8 cellular contexts compared by ENCODE assay signal in the genomic region with DNA sequence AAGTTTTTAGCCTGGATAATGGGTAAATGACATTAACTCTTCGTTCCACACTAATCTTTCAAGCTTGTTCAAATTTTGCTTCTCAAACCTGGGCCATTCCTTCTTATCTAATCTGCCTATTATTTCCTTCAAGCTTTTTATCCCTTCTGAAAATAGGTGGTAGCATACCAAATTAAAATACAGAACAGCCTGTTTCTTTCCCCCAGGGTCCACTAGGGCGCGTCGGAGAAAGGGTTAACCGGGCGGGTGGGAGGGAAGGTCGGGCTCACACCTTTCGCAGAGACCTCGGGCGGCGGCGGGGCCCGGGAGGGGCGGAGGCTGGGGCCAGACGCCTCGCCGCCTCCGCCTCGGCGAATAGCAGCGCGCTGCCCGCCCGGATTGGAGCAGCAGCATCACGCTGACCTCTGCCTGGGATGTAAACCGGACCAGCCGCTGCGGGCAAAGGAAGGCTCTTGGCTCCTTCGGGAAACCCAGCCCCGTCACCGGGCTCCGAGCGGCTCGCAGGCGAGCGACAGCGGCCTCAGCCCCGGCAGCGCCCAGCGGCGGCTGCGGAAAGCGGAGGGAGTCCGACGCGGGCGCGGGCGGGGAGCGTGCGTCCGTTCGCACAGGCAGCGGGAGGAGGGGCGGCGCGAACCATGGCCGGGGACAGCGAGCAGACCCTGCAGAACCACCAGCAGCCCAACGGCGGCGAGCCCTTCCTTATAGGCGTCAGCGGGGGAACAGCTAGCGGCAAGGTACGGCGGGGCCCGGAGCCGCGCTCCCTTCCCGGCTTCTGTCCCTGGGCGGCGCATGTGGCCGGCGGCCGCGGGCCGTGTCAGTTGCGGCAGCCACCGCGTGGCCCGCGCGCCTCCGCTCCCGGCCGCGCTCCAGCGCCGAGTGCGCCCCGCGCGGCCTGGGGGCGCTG. TPM values are rescaled to one million over a fixed set of nuclear protein-coding genes. Genes with fewer than 3 reads are reported as not detected.
DNase-seq lines count a peak whose midpoint lies in the region; ATAC-seq, FAIRE-seq and TF ChIP-seq lines count a peak whose summit lies in the region.

TSS of gene UCK2 (plus strand) at position 416 of the 904 bp plus-strand sequence. CDS start at position 636, 220 bp downstream.

- in situ Hi-C loops in K562 (cut with MboI), result no loop called here

- under 1% methylated on average over 74 of the region's 95 CpGs for WGBS in K562 (ENCODE audit: insufficient coverage, low coverage, missing lambda C conversion rate)

- ATAC-seq in HG02840 (IDR thresholded peaks at IDR 0.05; ENCODE audit: low FRiP score, unreplicated experiment), result peak; percentile 62
- peak; percentile 88 for ATAC-seq in K562

- H2AFZ ChIP-seq in K562 (ENCODE audit: low read depth, low read length), result peak within 1 kb of the TSS; percentile 90

- H3K9me1 ChIP-seq in K562 (ENCODE audit: control insufficient read depth, insufficient read depth, low read length), result no peaks in the 10 kb centered on the region

- H3K4me3 ChIP-seq in K562, result peak within 1 kb of the TSS; percentile 78
- peak within 1 kb of the TSS; percentile 63 for H3K4me3 ChIP-seq in iPS-15b (ENCODE audit: low read depth, low read length)
- H3K4me3 ChIP-seq in skeletal muscle satellite cell (ENCODE audit: low read length), result peak within 1 kb of the TSS; percentile 88

- TF ChIP-seq RAD21 in K562 (CRISPR knock-in tag; conservative IDR thresholded peaks at IDR 0.05 in 1 of 2, IDR thresholded peaks at IDR 0.05 in 1 of 2), result peak in 1 of 2 experiments; percentile 41

- POLR2A ChIA-PET in K562 (lab: Yijun Ruan, JAX), result interaction anchor here (0.5 to 5.9 kb wide), 6 partner anchors 9 to 57 kb away, joined by 3 to 48 read pairs (median 19); partner anchors contain the start of gene TMCO1

- H3K9ac ChIP-seq in K562 (ENCODE audit: insufficient read depth in 1 of 2, low read depth in 2 of 2, low read length in 2 of 2) (peak within 1 kb of the TSS; percentile 96), iPS-15b (ENCODE audit: low read depth, low read length) (peak within 1 kb of the TSS; percentile 95), skeletal muscle satellite cell (ENCODE audit: low read depth, low read length) (peak within 1 kb of the TSS; percentile 90)

- FAIRE-seq in K562 (lab: Jason Lieb, UNC), result no peak

- peak; percentile 70 for DNase-seq in NCI-H2107 (lab: John Stamatoyannopoulos, UW)
- no peak for DNase-seq in NCI-H2107 treated with DMSO at 0.1 percent for 48 hours (lab: John Stamatoyannopoulos, UW; ENCODE audit: unreplicated experiment)
- DNase-seq in NCI-H1417 treated with DMSO at 0.1 percent for 48 hours (lab: John Stamatoyannopoulos, UW), result peak; percentile 31
- DNase-seq in T1000 (lab: John Stamatoyannopoulos, UW), result peak; percentile 78
- DNase-seq in K562 (ENCODE audit: extremely low read depth in 1 of 4, low spot score in 3 of 4), result peak; percentile 89 to 92 (median 91)

- H3K27ac ChIP-seq in K562 (ENCODE audit: extremely low read depth, low read depth, low read length), result peak within 1 kb of the TSS; percentile 95

- TF ChIP-seq EP300 in K562 (IDR thresholded peaks at IDR 0.05; ENCODE audit: low read length), result no peak

- CTCF ChIA-PET in K562 (lab: Yijun Ruan, JAX; ENCODE audit: low intra/inter-chr PET ratio), result interaction anchor here (1.0 to 1.2 kb wide), 2 partner anchors 44 to 59 kb away, joined by 4 to 5 read pairs; partner anchors contain the start of gene TMCO1

- H3K36me3 ChIP-seq in K562 (ENCODE audit: control insufficient read depth, insufficient read depth, low read length) (peaks cover 6% of the 10 kb centered on the region; the same call in 1 of the 3 replicates), iPS-15b (ENCODE audit: control insufficient read depth, insufficient read depth, low read length) (no peaks in the 10 kb centered on the region), skeletal muscle satellite cell (ENCODE audit: insufficient read depth, low read length) (no peaks in the 10 kb centered on the region)

- TF ChIP-seq CTCF in K562 (IDR thresholded peaks at IDR 0.05 in 2 of 3, conservative IDR thresholded peaks at IDR 0.05 in 1 of 3; ENCODE audit: insufficient read depth in 2 of 3, low read depth in 1 of 3, low read length in 3 of 3), result peak; percentile 0 to 33 (median 26); a peak in 3 of 6 replicates

- no peaks in the 10 kb centered on the region for H4K20me1 ChIP-seq in K562 (replicated peaks; ENCODE audit: control insufficient read depth, insufficient read depth, low read length)

- H3K9me3 ChIP-seq in K562 (replicated peaks; ENCODE audit: control insufficient read depth, insufficient read depth, low read depth, low read length), result no peaks in the 10 kb centered on the region
- no peaks in the 10 kb centered on the region for H3K9me3 ChIP-seq in iPS-15b (ENCODE audit: control insufficient read depth, insufficient read depth, low read length)
- H3K9me3 ChIP-seq in skeletal muscle satellite cell (replicated peaks; ENCODE audit: low read length), result no peaks in the 10 kb centered on the region

- H3K4me1 ChIP-seq in K562 (replicated peaks in 1 of 2; ENCODE audit: control insufficient read depth in 2 of 2, insufficient read depth in 2 of 2, low read length in 2 of 2) (peaks cover 8 to 15% of the 10 kb centered on the region in 2 experiments), iPS-15b (ENCODE audit: control insufficient read depth, insufficient read depth, low read length) (peaks cover 11% of the 10 kb centered on the region), skeletal muscle satellite cell (ENCODE audit: control insufficient read depth, insufficient read depth, low read length) (peaks cover 20% of the 10 kb centered on the region)

- H3K4me2 ChIP-seq in K562 (ENCODE audit: insufficient read depth, low read length) (peak within 1 kb of the TSS; percentile 91), skeletal muscle satellite cell (ENCODE audit: low read length) (peak within 1 kb of the TSS; percentile 88)

- no peaks in the 10 kb centered on the region; a peak in 1 of 5 replicates for H3K27me3 ChIP-seq in K562 (ENCODE audit: control insufficient read depth in 2 of 2, insufficient read depth in 2 of 2, low read length in 2 of 2)
- no peaks in the 10 kb centered on the region for H3K27me3 ChIP-seq in iPS-15b (ENCODE audit: control insufficient read depth, insufficient read depth, low read length)
- no peaks in the 10 kb centered on the region for H3K27me3 ChIP-seq in skeletal muscle satellite cell (ENCODE audit: control insufficient read depth, insufficient read depth, low read length)

- H3K79me2 ChIP-seq in K562 (ENCODE audit: control insufficient read depth, insufficient read depth, low read length), result peaks cover 50% of the 10 kb centered on the region

- BruUV-seq in K562 (replicated peaks; lab: Mats Ljungman, UMichigan), result no TSS peak

- TF ChIP-seq POLR2A in K562 (conservative IDR thresholded peaks at IDR 0.05), result peak; percentile 77

- intact Hi-C loops in K562 (cut with micrococcal nuclease), result loop anchor here (1.0 to 5.0 kb wide), 4 partner anchors 59 to 229 kb away; partner anchors contain the start of gene TMCO1

TF ChIP-seq in K562, 482 proteins besides CTCF, POLR2A, EP300 and RAD21 (continues in another document):
- TF ChIP-seq THRA (IDR thresholded peaks at IDR 0.05) (no peak), TRIM28 (IDR thresholded peaks at IDR 0.05) (no peak), KLF13 (tag; IDR thresholded peaks at IDR 0.05; ENCODE audit: borderline replicate concordance, low read depth) (peak; percentile 51; the same call in 1 of the 2 replicates), SRSF1 (IDR thresholded peaks at IDR 0.05; ENCODE audit: low read depth, low read length) (no peak)

RNA-seq across cellular contexts. Expression of gene UCK2, which starts in this region (rescaled TPM):
- 52.8 and 60.6 TPM in 2 replicates for total RNA-seq in K562 (2011; cell fraction: chromatin; rRNA removed; ENCODE audit: low replicate concordance)
- 42.2 and 49.3 TPM in 2 replicates for total RNA-seq in K562 (2011; cell fraction: nucleolus; rRNA removed)
- total RNA-seq in K562 (2011; cell fraction: nucleoplasm; rRNA removed), result 54.6 and 75.2 TPM in 2 replicates
- total RNA-seq in K562 (2014; rRNA removed) (145 and 159 TPM in 2 replicates), K562 (2014; rRNA removed; fragmentation: Illumina TruSeq; extraction: Trizol) (59.0 and 78.5 TPM in 2 replicates), K562 (2015; rRNA removed; fragmentation: Illumina TruSeq; extraction: Trizol) (71.6 and 73.9 TPM in 2 replicates), K562 (2021) (95.9 and 98.2 TPM in 2 replicates)
- polyA plus RNA-seq in K562 (2011; rRNA removed) (90.5 and 103 TPM in 2 replicates), K562 (2014; fragmentation: Illumina TruSeq; extraction: Trizol) (95.8 and 111 TPM in 2 replicates), K562 (2014; fragmentation: Nextera tagmentation; extraction: Ambion mirVana) (10 to 100 TPM; 84.6 to 86.7 TPM), K562 (2014; rRNA removed) (104 and 122 TPM in 2 replicates)
- 121 and 167 TPM in 2 replicates for polyA plus RNA-seq in K562 (2011; cell fraction: cytosol; rRNA removed)
- 54.4 and 62.7 TPM in 2 replicates for polyA plus RNA-seq in K562 (2011; cell fraction: nucleus; rRNA removed)
- polyA plus RNA-seq in K562 (2012), result 49.6 and 96.6 TPM in 2 replicates
- polyA minus RNA-seq in K562 (2011; rRNA and poly(A)+ RNA removed), result 98.7 and 137 TPM in 2 replicates
- polyA minus RNA-seq in K562 (2011; cell fraction: cytosol; rRNA and poly(A)+ RNA removed), result 61.1 and 70.9 TPM in 2 replicates
- 28.7 and 32.3 TPM in 2 replicates for polyA minus RNA-seq in K562 (2011; cell fraction: nucleus; rRNA and poly(A)+ RNA removed)
- total RNA-seq in skeletal muscle satellite cell (2012; rRNA removed), result 114 and 129 TPM in 2 replicates
